ENCODE assay signal across 1 cellular context in the genomic region with DNA sequence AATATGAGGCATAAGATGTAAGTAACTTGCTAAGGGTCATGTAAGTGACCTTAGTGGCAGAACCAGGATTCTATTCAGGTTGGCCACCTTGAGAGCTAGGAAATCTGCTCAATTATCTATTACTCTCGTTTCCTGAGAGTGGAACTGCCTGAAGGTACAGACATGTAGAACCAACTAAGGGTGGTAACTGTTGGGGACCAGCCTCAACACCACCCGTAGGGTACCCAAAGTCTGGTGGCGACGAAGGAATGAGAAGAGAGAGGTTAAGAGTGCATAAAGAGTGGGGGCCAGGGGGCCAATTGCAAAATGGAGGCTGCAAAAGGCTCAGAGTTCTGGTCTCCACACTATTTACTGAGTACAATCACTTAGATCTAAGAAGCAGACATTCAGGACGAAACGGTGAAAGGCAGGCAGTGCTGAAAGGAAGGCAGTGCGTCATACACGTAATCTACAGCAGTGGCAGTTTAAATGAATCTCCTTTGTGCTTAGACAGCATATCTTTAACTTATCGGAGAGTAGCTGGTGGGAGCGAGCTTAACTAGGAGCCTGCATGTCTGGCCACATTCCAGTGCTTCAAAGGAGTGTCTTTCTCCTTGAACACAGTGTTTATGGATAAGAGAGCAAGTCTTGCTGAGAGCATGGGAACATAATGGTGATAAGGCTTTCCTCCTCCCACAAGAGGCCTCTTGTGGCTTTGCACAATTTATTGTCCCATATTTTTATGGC.
TF ChIP-seq lines count a peak whose summit lies in the region.

No MANE protein-coding gene starts in this region.

TF ChIP-seq in SK-N-SH, 30 proteins besides CTCF, POLR2A, EP300 and RAD21:
- TF ChIP-seq, protein P1, sequence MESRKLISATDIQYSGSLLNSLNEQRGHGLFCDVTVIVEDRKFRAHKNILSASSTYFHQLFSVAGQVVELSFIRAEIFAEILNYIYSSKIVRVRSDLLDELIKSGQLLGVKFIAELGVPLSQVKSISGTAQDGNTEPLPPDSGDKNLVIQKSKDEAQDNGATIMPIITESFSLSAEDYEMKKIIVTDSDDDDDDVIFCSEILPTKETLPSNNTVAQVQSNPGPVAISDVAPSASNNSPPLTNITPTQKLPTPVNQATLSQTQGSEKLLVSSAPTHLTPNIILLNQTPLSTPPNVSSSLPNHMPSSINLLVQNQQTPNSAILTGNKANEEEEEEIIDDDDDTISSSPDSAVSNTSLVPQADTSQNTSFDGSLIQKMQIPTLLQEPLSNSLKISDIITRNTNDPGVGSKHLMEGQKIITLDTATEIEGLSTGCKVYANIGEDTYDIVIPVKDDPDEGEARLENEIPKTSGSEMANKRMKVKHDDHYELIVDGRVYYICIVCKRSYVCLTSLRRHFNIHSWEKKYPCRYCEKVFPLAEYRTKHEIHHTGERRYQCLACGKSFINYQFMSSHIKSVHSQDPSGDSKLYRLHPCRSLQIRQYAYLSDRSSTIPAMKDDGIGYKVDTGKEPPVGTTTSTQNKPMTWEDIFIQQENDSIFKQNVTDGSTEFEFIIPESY (IDR thresholded peaks at IDR 0.05; ENCODE audit: borderline replicate concordance, low read depth), result no peak
- TF ChIP-seq, protein P2, sequence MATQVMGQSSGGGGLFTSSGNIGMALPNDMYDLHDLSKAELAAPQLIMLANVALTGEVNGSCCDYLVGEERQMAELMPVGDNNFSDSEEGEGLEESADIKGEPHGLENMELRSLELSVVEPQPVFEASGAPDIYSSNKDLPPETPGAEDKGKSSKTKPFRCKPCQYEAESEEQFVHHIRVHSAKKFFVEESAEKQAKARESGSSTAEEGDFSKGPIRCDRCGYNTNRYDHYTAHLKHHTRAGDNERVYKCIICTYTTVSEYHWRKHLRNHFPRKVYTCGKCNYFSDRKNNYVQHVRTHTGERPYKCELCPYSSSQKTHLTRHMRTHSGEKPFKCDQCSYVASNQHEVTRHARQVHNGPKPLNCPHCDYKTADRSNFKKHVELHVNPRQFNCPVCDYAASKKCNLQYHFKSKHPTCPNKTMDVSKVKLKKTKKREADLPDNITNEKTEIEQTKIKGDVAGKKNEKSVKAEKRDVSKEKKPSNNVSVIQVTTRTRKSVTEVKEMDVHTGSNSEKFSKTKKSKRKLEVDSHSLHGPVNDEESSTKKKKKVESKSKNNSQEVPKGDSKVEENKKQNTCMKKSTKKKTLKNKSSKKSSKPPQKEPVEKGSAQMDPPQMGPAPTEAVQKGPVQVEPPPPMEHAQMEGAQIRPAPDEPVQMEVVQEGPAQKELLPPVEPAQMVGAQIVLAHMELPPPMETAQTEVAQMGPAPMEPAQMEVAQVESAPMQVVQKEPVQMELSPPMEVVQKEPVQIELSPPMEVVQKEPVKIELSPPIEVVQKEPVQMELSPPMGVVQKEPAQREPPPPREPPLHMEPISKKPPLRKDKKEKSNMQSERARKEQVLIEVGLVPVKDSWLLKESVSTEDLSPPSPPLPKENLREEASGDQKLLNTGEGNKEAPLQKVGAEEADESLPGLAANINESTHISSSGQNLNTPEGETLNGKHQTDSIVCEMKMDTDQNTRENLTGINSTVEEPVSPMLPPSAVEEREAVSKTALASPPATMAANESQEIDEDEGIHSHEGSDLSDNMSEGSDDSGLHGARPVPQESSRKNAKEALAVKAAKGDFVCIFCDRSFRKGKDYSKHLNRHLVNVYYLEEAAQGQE (IDR thresholded peaks at IDR 0.05; ENCODE audit: low read depth, low read length), result no peak
- TF ChIP-seq JUND (IDR thresholded peaks at IDR 0.05) (no peak), GATA2 (CRISPR knock-in tag; IDR thresholded peaks at IDR 0.05) (peak; percentile 49), TAF1 (IDR thresholded peaks at IDR 0.05; ENCODE audit: borderline replicate concordance, low read depth, low read length) (no peak)
